Comparison of ENCODE assay signal across 13 cellular contexts in genomic region chr20:13243826-13244376, GRCh38. TPM values are rescaled to one million over a fixed set of nuclear protein-coding genes. Genes with fewer than 3 reads are reported as not detected.
DNase-seq lines count a peak whose midpoint lies in the region; ATAC-seq and TF ChIP-seq lines count a peak whose summit lies in the region.
"Had no signal": no experiment of that assay in that cellular context is flagged by ENCODE, and none has a peak within 500 bp of the region (broad histone marks: within the 10 kb centered on the region; RNA-seq: fewer than 3 reads in every experiment).

No MANE protein-coding gene starts in this region.

- TF ChIP-seq CTCF in AG10803 (conservative IDR thresholded peaks at IDR 0.05; ENCODE audit: low read length) (no peak), choroid plexus epithelial cell (conservative IDR thresholded peaks at IDR 0.05; ENCODE audit: low read depth, low read length) (no peak), left lung (IDR thresholded peaks at IDR 0.05) (no peak), sigmoid colon (IDR thresholded peaks at IDR 0.05) (no peak)

- no peak for TF ChIP-seq POLR2A in sigmoid colon (IDR thresholded peaks at IDR 0.05)

- TF ChIP-seq EP300 in sigmoid colon (IDR thresholded peaks at IDR 0.05) = no peak

- peak; percentile 9 for DNase-seq in AG10803 (ENCODE audit: low read depth)
- peak; percentile 31 for DNase-seq in NCI-H2029 (lab: John Stamatoyannopoulos, UW)
- peak; percentile 23 for DNase-seq in choroid plexus epithelial cell (ENCODE audit: low read depth)
- DNase-seq in left lung = no peak
- DNase-seq in sigmoid colon = no peak
- DNase-seq: activated CD8-positive, alpha-beta T cell treated with anti-CD3 and anti-CD28 coated beads, Interleukin-2, amount 10 ng/mL, durations not matched to agents 7 days and 5 days; adrenal gland; effector memory CD8-positive, alpha-beta T cell; H9; NCI-H1436 had no signal

- H3K27me3 ChIP-seq in left lung = no peaks in the 10 kb centered on the region
- H3K27me3 ChIP-seq in sigmoid colon = no peaks in the 10 kb centered on the region
- H3K27me3 ChIP-seq: adrenal gland had no signal

- WGBS in sigmoid colon, 2 donors = 91 to 92% methylated on average over 2 of the region's 2 CpGs

- H3K9me3 ChIP-seq in left lung = no peaks in the 10 kb centered on the region
- no peaks in the 10 kb centered on the region for H3K9me3 ChIP-seq in sigmoid colon
- H3K9me3 ChIP-seq: adrenal gland had no signal

- ATAC-seq in left lung (peak; percentile 56), GM18519 (IDR thresholded peaks at IDR 0.05; ENCODE audit: low FRiP score, unreplicated experiment) (no peak), HG02678 (IDR thresholded peaks at IDR 0.05; ENCODE audit: unreplicated experiment) (no peak), GM18873 (IDR thresholded peaks at IDR 0.05; ENCODE audit: low FRiP score, unreplicated experiment) (no peak)
- ATAC-seq: activated CD8-positive, alpha-beta T cell treated with anti-CD3 and anti-CD28 coated beads, Interleukin-2, amount 10 ng/mL, durations not matched to agents 7 days and 5 days; effector memory CD8-positive, alpha-beta T cell had no signal

- H3K27ac ChIP-seq in left lung (no peak overlapping the region), sigmoid colon (no peak overlapping the region)
- H3K27ac ChIP-seq: adrenal gland had no signal

- intact Hi-C loops in left lung (cut with DNase I) (no loop called here), sigmoid colon (cut with DNase I) (no loop called here)

- H3K36me3 ChIP-seq in left lung = no peaks in the 10 kb centered on the region
- H3K36me3 ChIP-seq in sigmoid colon = no peaks in the 10 kb centered on the region
- H3K36me3 ChIP-seq: adrenal gland had no signal

- H3K4me3 ChIP-seq in AG10803 (ENCODE audit: low read length) (no peak overlapping the region), choroid plexus epithelial cell (ENCODE audit: low read depth, low read length) (no peak overlapping the region), left lung (no peak overlapping the region), sigmoid colon (no peak overlapping the region)
- H3K4me3 ChIP-seq: adrenal gland had no signal

- H3K4me1 ChIP-seq in left lung (no peaks in the 10 kb centered on the region), sigmoid colon (no peaks in the 10 kb centered on the region)
- H3K4me1 ChIP-seq: adrenal gland had no signal

RNA-seq across cellular contexts. Expression of gene ISM1, which starts 22.8 kb away (rescaled TPM):
- 1 to 10 TPM in 1 of 2 donors, under 1 TPM in 1; 0.71 to 9.8 TPM for total RNA-seq in left lung
- 1 to 10 TPM; 1.4 to 3.3 (median 2.3) TPM for total RNA-seq in sigmoid colon
- polyA plus RNA-seq in sigmoid colon = under 1 TPM in 2 of 3 donors, not detected in 1; 0.60 to 0.66 TPM

Comparison
In these comparisons a context has a peak if more than half of its experiments do, and no peak if none do; other contexts are left out.
1. DNase-seq: peak in AG10803 (single experiment), NCI-H2029 (single experiment) and choroid plexus epithelial cell (single experiment); none in left lung (0 of 2) and sigmoid colon (single experiment).